Comparison of ENCODE assay signal across 9 cellular contexts in the genomic region with DNA sequence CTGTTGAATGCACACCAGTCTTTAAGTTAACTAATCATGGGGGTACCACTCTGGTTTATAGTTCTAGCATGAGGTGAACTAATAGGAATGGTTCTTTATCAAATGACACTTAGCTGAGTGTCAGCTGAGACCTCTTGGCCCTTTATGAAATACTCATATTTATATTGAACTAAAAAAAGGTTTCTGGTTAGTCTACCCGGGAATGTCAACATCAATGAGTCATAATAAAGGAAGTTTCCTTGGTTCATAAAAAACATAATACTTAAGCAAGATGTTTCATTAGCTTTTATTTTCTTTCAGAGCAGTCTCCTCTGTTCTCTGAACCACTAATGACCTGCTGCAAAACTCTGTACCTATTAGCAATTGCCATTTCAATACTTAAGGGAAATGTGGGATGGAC. TPM values are rescaled to one million over a fixed set of nuclear protein-coding genes. Genes with fewer than 3 reads are reported as not detected.
DNase-seq lines count a peak whose midpoint lies in the region; ATAC-seq and TF ChIP-seq lines count a peak whose summit lies in the region.
"Had no signal": no experiment of that assay in that cellular context is flagged by ENCODE, and none has a peak within 500 bp of the region (broad histone marks: within the 10 kb centered on the region; RNA-seq: fewer than 3 reads in every experiment).

No MANE protein-coding gene starts in this region.

- H3K27ac ChIP-seq in ascending aorta (peak overlapping the region; percentile 59 to 84), heart left ventricle (peak overlapping the region in 6 of 12 donors; percentile 27 to 59 (median 48)), skeletal muscle tissue (ENCODE audit: low read depth, low read length) (peak overlapping the region; percentile 36), A673 (ENCODE audit: low read depth, low read length, poor library complexity, severe bottlenecking) (no peak overlapping the region)
- H3K27ac ChIP-seq: HL-60 had no signal

- TF ChIP-seq CTCF in HFFc6 (IDR thresholded peaks at IDR 0.05) (no peak), ascending aorta (IDR thresholded peaks at IDR 0.05) (no peak), heart left ventricle (IDR thresholded peaks at IDR 0.05) (no peak), A673 (conservative IDR thresholded peaks at IDR 0.05; ENCODE audit: low read depth, low read length) (no peak)

- no peak overlapping the region for H3K9ac ChIP-seq in skeletal muscle tissue (ENCODE audit: low read depth in 1 of 3, low read length in 3 of 3)

- DNase-seq in HFFc6 = peak; percentile 37
- no peak for DNase-seq in ascending aorta (ENCODE audit: low spot score in 2 of 2)
- DNase-seq in heart left ventricle = no peak
- no peak for DNase-seq in A673 (ENCODE audit: low spot score)
- no peak for DNase-seq in cortex of kidney (lab: John Stamatoyannopoulos, UW)

- WGBS in heart left ventricle, 4 donors = 31 to 50% (median 41%) methylated on average over 1 of the region's 1 CpG

- peaks cover 78% of the 10 kb centered on the region for H3K36me3 Mint-ChIP-seq in HFFc6 (ENCODE audit: low read depth)

- peaks cover 6 to 34% of the 10 kb centered on the region in 2 donors for H3K4me1 ChIP-seq in ascending aorta
- H3K4me1 ChIP-seq in heart left ventricle = peaks cover 0 to 87% (median 34%) of the 10 kb centered on the region in 12 donors
- peaks cover 0 to 20% (median 4%) of the 10 kb centered on the region in 3 donors for H3K4me1 ChIP-seq in skeletal muscle tissue (ENCODE audit: control insufficient read depth in 3 of 3, insufficient read depth in 3 of 3, low read length in 3 of 3)
- H3K4me1 ChIP-seq in A673 (ENCODE audit: insufficient read depth, low read length, poor library complexity, severe bottlenecking) = peaks cover 10% of the 10 kb centered on the region

- no peaks in the 10 kb centered on the region for H3K36me3 ChIP-seq in ascending aorta
- H3K36me3 ChIP-seq in heart left ventricle = peaks cover 0 to 13% (median 0%) of the 10 kb centered on the region in 9 donors
- no peaks in the 10 kb centered on the region for H3K36me3 ChIP-seq in skeletal muscle tissue (ENCODE audit: control insufficient read depth in 3 of 3, insufficient read depth in 3 of 3, low read length in 3 of 3)
- no peaks in the 10 kb centered on the region for H3K36me3 ChIP-seq in A673 (ENCODE audit: insufficient read depth, low read length, poor library complexity, severe bottlenecking)

- no peak for TF ChIP-seq POLR2A in heart left ventricle (IDR thresholded peaks at IDR 0.05)

- H3K4me3 Mint-ChIP-seq in HFFc6 = peak overlapping the region; percentile 56

- BruUV-seq in A673 (replicated peaks; lab: Mats Ljungman, UMichigan) = no TSS peak

- H3K4me1 Mint-ChIP-seq in HFFc6 (ENCODE audit: low read depth) = peaks cover 93% of the 10 kb centered on the region

- POLR2A ChIA-PET in A673 (lab: Charles Lee; ENCODE audit: low non-redundant PET) = no interaction called here

- intact Hi-C loops in ascending aorta (cut with DNase I) (loop anchor here (10.0 kb wide), 1 partner anchor 566 kb away; the partner anchor contains the start of gene OSMR), heart left ventricle (cut with DNase I) (no loop called here), A673 (cut with micrococcal nuclease; ENCODE audit: unreplicated experiment) (no loop called here)

- H3K9me3 ChIP-seq in ascending aorta (no peaks in the 10 kb centered on the region), heart left ventricle (no peaks in the 10 kb centered on the region), skeletal muscle tissue (ENCODE audit: control insufficient read depth in 3 of 3, low read length in 3 of 3) (no peaks in the 10 kb centered on the region), A673 (ENCODE audit: low read depth, low read length, poor library complexity, severe bottlenecking) (no peaks in the 10 kb centered on the region)

- peak in 3 of 4 donors; percentile 58 to 81 (median 63) for ATAC-seq in heart left ventricle
- ATAC-seq in GM19328 (IDR thresholded peaks at IDR 0.05; ENCODE audit: unreplicated experiment) = no peak
- ATAC-seq in GM21786 (IDR thresholded peaks at IDR 0.05; ENCODE audit: unreplicated experiment) = no peak

- no peaks in the 10 kb centered on the region for H3K27me3 ChIP-seq in ascending aorta
- H3K27me3 ChIP-seq in heart left ventricle = no peaks in the 10 kb centered on the region
- no peaks in the 10 kb centered on the region for H3K27me3 ChIP-seq in skeletal muscle tissue (ENCODE audit: control insufficient read depth in 3 of 3, insufficient read depth in 3 of 3, low read length in 3 of 3)
- no peaks in the 10 kb centered on the region for H3K27me3 ChIP-seq in A673 (replicated peaks; ENCODE audit: insufficient read depth, low read depth, low read length, poor library complexity)

- peak overlapping the region; percentile 79 for H3K27ac Mint-ChIP-seq in HFFc6

- peaks cover 7% of the 10 kb centered on the region; the same call in 1 of the 2 replicates for H3K27me3 Mint-ChIP-seq in HFFc6 (ENCODE audit: insufficient read depth)

- no peaks in the 10 kb centered on the region for H3K9me3 Mint-ChIP-seq in HFFc6

- H3K4me3 ChIP-seq in ascending aorta (peak overlapping the region in 1 of 2 donors; percentile 20), heart left ventricle (no peak overlapping the region), skeletal muscle tissue (ENCODE audit: low read length in 3 of 3) (no peak overlapping the region), A673 (ENCODE audit: low read depth, low read length, poor library complexity, severe bottlenecking) (no peak overlapping the region)

- CTCF ChIA-PET in A673 (lab: Charles Lee) = no interaction called here

RNA-seq across cellular contexts. Expression of gene DAB2, which starts 13.7 kb away (rescaled TPM):
- 100 to 1,000 TPM; 228 to 285 (median 237) TPM for total RNA-seq in HFFc6 (2021; fragmentation: NEBNext Ultra II Directional; extraction: Animal tissue kit (Norgen Biotek cat#: 25700))
- total RNA-seq in ascending aorta (33.6 TPM), heart left ventricle (100 to 1,000 TPM in 1 of 9 donors, 10 to 100 TPM in 8; 17.6 to 157 (median 26.1) TPM), skeletal muscle tissue (91.3 TPM), A673 (2021) (27.7 and 30.1 TPM in 2 replicates)
- 1 to 10 TPM; 7.8 to 9.5 TPM for polyA plus RNA-seq in heart left ventricle

RNA-seq across cellular contexts. Expression of gene C9, which starts 46.8 kb away (rescaled TPM):
- total RNA-seq in HFFc6 (2021; fragmentation: NEBNext Ultra II Directional; extraction: Animal tissue kit (Norgen Biotek cat#: 25700)) = under 1 TPM in 2 of 6 experiments, not detected in 4; 0.07 to 0.17 TPM
- total RNA-seq in ascending aorta (0.96 TPM), heart left ventricle (under 1 TPM in 1 of 9 donors, not detected in 8; 0.29 TPM), skeletal muscle tissue (1.0 TPM), A673 (2021) (not detected in 2 replicates)
- polyA plus RNA-seq in heart left ventricle = under 1 TPM in 1 of 2 donors, not detected in 1; 0.04 TPM

Comparison
In these comparisons a context has a peak if more than half of its experiments do, and no peak if none do; other contexts are left out.
1. ATAC-seq: peak in heart left ventricle (3 of 4); none in GM19328 (single experiment) and GM21786 (single experiment).